In genomic region chr21:29827647-29828046, GRCh38 we compare ENCODE assay signal across 28 cellular contexts.
"Had no signal": no experiment of that assay in that cellular context is flagged by ENCODE, and none has a peak within 500 bp of the region (broad histone marks: within the 10 kb centered on the region; RNA-seq: fewer than 3 reads in every experiment).

No MANE protein-coding gene starts in this region.

- H3K27me3 Mint-ChIP-seq: stimulated activated memory B cell treated with anti-CD40 and anti-IgM and Interleukin-4, amounts not matched to agents 10 μg/mL and 1 μg/mL and 100 μg/mL, for 72 hours; type B pancreatic cell had no signal

- DNase-seq: stimulated activated CD4-positive, alpha-beta T cell treated with anti-CD3 and anti-CD28 coated beads, Interleukin-2, amount 100 ng/mL, for 48 hours; stimulated activated CD4-positive, alpha-beta T cell treated with anti-CD3 and anti-CD28 coated beads, Interleukin-4, amount 100 ng/mL, for 1 hour; stimulated activated CD4-positive, alpha-beta T cell treated with anti-CD3 and anti-CD28 coated beads, Interleukin-4, amount 100 ng/mL, for 24 hours; stimulated activated CD4-positive, alpha-beta T cell treated with anti-CD3 and anti-CD28 coated beads, Interleukin-4, amount 100 ng/mL, for 4 hours; stimulated activated CD8-positive, alpha-beta memory T cell treated with anti-CD3 and anti-CD28 coated beads, Interleukin-4, amount 100 ng/mL, for 48 hours; stimulated activated naive B cell treated with anti-CD40 and anti-IgM and Interleukin-4, amounts not matched to agents 10 μg/mL and 1 μg/mL and 100 μg/mL, for 72 hours; stimulated activated naive CD4-positive, alpha-beta T cell; stimulated activated naive CD4-positive, alpha-beta T cell treated with Interleukin-2 at 50 U/mL for 16 hours; stimulated activated naive CD8-positive, alpha-beta T cell treated with anti-CD3 and anti-CD28 coated beads, Interleukin-15, amount 100 ng/mL, for 72 hours; stimulated activated naive CD8-positive, alpha-beta T cell treated with anti-CD3 and anti-CD28 coated beads, Interleukin-15, Interleukin-2, amounts not matched to agents 100 U/mL and 50 U/mL, for 24 hours; stomach; substantia nigra; testis; thyroid gland; tibial artery; transverse colon; upper lobe of left lung; upper lobe of right lung; uterus had no signal

- H3K9me3 ChIP-seq: suprapubic skin, testis, thoracic aorta, thyroid gland, uterus, vagina had no signal

- H3K9me3 Mint-ChIP-seq: type B pancreatic cell had no signal

- H3K36me3 Mint-ChIP-seq: stimulated activated effector memory CD8-positive, alpha-beta T cell treated with anti-CD3 and anti-CD28 coated beads, Interleukin-12 subunit alpha, Interleukin-12 subunit beta, amount 100 ng/mL, for 72 hours; stimulated activated memory B cell treated with anti-CD40 and anti-IgM and Interleukin-4, amounts not matched to agents 10 μg/mL and 1 μg/mL and 100 μg/mL, for 72 hours; type B pancreatic cell had no signal

- H3K4me3 Mint-ChIP-seq: stimulated activated effector memory CD8-positive, alpha-beta T cell treated with anti-CD3 and anti-CD28 coated beads, Interleukin-12 subunit alpha, Interleukin-12 subunit beta, amount 100 ng/mL, for 72 hours; stimulated activated memory B cell treated with anti-CD40 and anti-IgM and Interleukin-4, amounts not matched to agents 10 μg/mL and 1 μg/mL and 100 μg/mL, for 72 hours; stimulated activated naive B cell treated with anti-CD40 and anti-IgM and Interleukin-4, amounts not matched to agents 10 μg/mL and 1 μg/mL and 100 μg/mL, for 72 hours; stimulated activated naive CD8-positive, alpha-beta T cell treated with anti-CD3 and anti-CD28 coated beads, Interleukin-15, amount 100 ng/mL, for 72 hours; stimulated activated naive CD8-positive, alpha-beta T cell treated with anti-CD3 and anti-CD28 coated beads, Interleukin-15, Interleukin-2, amounts not matched to agents 100 ng/mL and 50 ng/mL, for 24 hours; type B pancreatic cell had no signal

- H3K27me3 ChIP-seq: stomach, suprapubic skin, testis, thyroid gland, tibial artery, tibial nerve, transverse colon, upper lobe of left lung, upper lobe of right lung, uterus, vagina had no signal

- H3K4me1 Mint-ChIP-seq: stimulated activated effector memory CD8-positive, alpha-beta T cell treated with anti-CD3 and anti-CD28 coated beads, Interleukin-12 subunit alpha, Interleukin-12 subunit beta, amount 100 ng/mL, for 72 hours; stimulated activated memory B cell treated with anti-CD40 and anti-IgM and Interleukin-4, amounts not matched to agents 10 μg/mL and 1 μg/mL and 100 μg/mL, for 72 hours; stimulated activated naive B cell treated with anti-CD40 and anti-IgM and Interleukin-4, amounts not matched to agents 10 μg/mL and 1 μg/mL and 100 μg/mL, for 72 hours; stimulated activated naive CD8-positive, alpha-beta T cell treated with anti-CD3 and anti-CD28 coated beads, Interleukin-15, amount 100 ng/mL, for 72 hours had no signal

- ATAC-seq: stimulated activated effector memory CD8-positive, alpha-beta T cell treated with anti-CD3 and anti-CD28 coated beads, Interleukin-12 subunit alpha, Interleukin-12 subunit beta, amount 100 ng/mL, for 72 hours; stimulated activated memory B cell treated with anti-CD40 and anti-IgM and Interleukin-4, amounts not matched to agents 10 μg/mL and 1 μg/mL and 100 μg/mL, for 72 hours; stimulated activated naive B cell treated with anti-CD40 and anti-IgM and Interleukin-4, amounts not matched to agents 10 μg/mL and 1 μg/mL and 100 μg/mL, for 72 hours; stimulated activated naive CD8-positive, alpha-beta T cell treated with anti-CD3 and anti-CD28 coated beads, Interleukin-15, amount 100 ng/mL, for 72 hours; stimulated activated naive CD8-positive, alpha-beta T cell treated with anti-CD3 and anti-CD28 coated beads, Interleukin-15, Interleukin-2, amounts not matched to agents 100 U/mL and 50 U/mL, for 24 hours; upper lobe of right lung had no signal

- H3K27ac ChIP-seq: stomach, suprapubic skin, testis, thoracic aorta, thyroid gland, tibial artery, tibial nerve, transverse colon, upper lobe of left lung, upper lobe of right lung, uterus, vagina had no signal

- H3K27ac Mint-ChIP-seq: stimulated activated effector memory CD8-positive, alpha-beta T cell treated with anti-CD3 and anti-CD28 coated beads, Interleukin-12 subunit alpha, Interleukin-12 subunit beta, amount 100 ng/mL, for 72 hours; stimulated activated memory B cell treated with anti-CD40 and anti-IgM and Interleukin-4, amounts not matched to agents 10 μg/mL and 1 μg/mL and 100 μg/mL, for 72 hours; stimulated activated naive B cell treated with anti-CD40 and anti-IgM and Interleukin-4, amounts not matched to agents 10 μg/mL and 1 μg/mL and 100 μg/mL, for 72 hours; stimulated activated naive CD8-positive, alpha-beta T cell treated with anti-CD3 and anti-CD28 coated beads, Interleukin-15, amount 100 ng/mL, for 72 hours; stimulated activated naive CD8-positive, alpha-beta T cell treated with anti-CD3 and anti-CD28 coated beads, Interleukin-15, Interleukin-2, amounts not matched to agents 100 ng/mL and 50 ng/mL, for 24 hours; type B pancreatic cell had no signal

- H3K4me3 ChIP-seq: stomach, suprapubic skin, testis, thoracic aorta, thyroid gland, tibial artery, tibial nerve, transverse colon, upper lobe of left lung, upper lobe of right lung, uterus, vagina had no signal

- H3K36me3 ChIP-seq: stomach, suprapubic skin, thoracic aorta, thyroid gland, tibial artery, tibial nerve, transverse colon, upper lobe of left lung, upper lobe of right lung, uterus, vagina had no signal

- H3K4me1 ChIP-seq: stomach, suprapubic skin, testis, thyroid gland, tibial artery, tibial nerve, transverse colon, upper lobe of left lung, upper lobe of right lung, uterus, vagina had no signal

- FAIRE-seq: urothelium cell line had no signal
